Comparison of ENCODE assay signal across 33 cellular contexts in genomic region chr3:16395229-16395628, GRCh38.
"Had no signal": no experiment of that assay in that cellular context is flagged by ENCODE, and none has a peak within 500 bp of the region (broad histone marks: within the 10 kb centered on the region; RNA-seq: fewer than 3 reads in every experiment).

No MANE protein-coding gene starts in this region.

- H3K9ac ChIP-seq: neural progenitor cell had no signal

- H3K27ac ChIP-seq: left lung, neural progenitor cell, neutrophil, ovary, skin epidermis, stomach, testis, transverse colon, upper lobe of left lung, vagina had no signal

- H3K36me3 Mint-ChIP-seq: natural killer cell, neural progenitor cell had no signal

- H3K4me3 ChIP-seq: left lung, lung, neural progenitor cell, ovary, skin epidermis, stomach, testis, thyroid gland, transverse colon, upper lobe of left lung, vagina had no signal

- H3K9me3 ChIP-seq: left lung, neutrophil, ovary, stomach, testis, thyroid gland, transverse colon, upper lobe of left lung, vagina had no signal

- ATAC-seq: left colon; left lung; natural killer cell; right cardiac atrium; sciatic nerve; stimulated activated naive B cell treated with anti-CD40 and anti-IgM and Interleukin-4, amounts not matched to agents 10 μg/mL and 1 μg/mL and 100 μg/mL, for 72 hours; stimulated activated naive CD8-positive, alpha-beta T cell treated with anti-CD3 and anti-CD28 coated beads, Interleukin-15, Interleukin-2, amounts not matched to agents 100 U/mL and 50 U/mL, for 24 hours had no signal

- H2AFZ ChIP-seq: neural progenitor cell had no signal

- H3K36me3 ChIP-seq: left lung, neural progenitor cell, neutrophil, ovary, stomach, thyroid gland, transverse colon, upper lobe of left lung, vagina had no signal

- H3K4me2 ChIP-seq: neural progenitor cell had no signal

- H3K4me1 ChIP-seq: neural progenitor cell had no signal

- H3K9me3 Mint-ChIP-seq: naive B cell, natural killer cell, neural progenitor cell had no signal

- H3K27ac Mint-ChIP-seq: mesothelial cell of epicardium; neural progenitor cell; progenitor cell of endocrine pancreas; stimulated activated naive B cell treated with anti-CD40 and anti-IgM and Interleukin-4, amounts not matched to agents 10 μg/mL and 1 μg/mL and 100 μg/mL, for 72 hours had no signal

- H3K27me3 Mint-ChIP-seq: naive B cell; stimulated activated naive B cell treated with anti-CD40 and anti-IgM and Interleukin-4, amounts not matched to agents 10 μg/mL and 1 μg/mL and 100 μg/mL, for 72 hours had no signal

- H3K27me3 ChIP-seq: left lung, neural progenitor cell, neutrophil, ovary, stomach, testis, thyroid gland, transverse colon, upper lobe of left lung, vagina had no signal

- H3K4me3 Mint-ChIP-seq: immature natural killer cell; mesothelial cell of epicardium; naive B cell; natural killer cell; nephron progenitor cell; neural progenitor cell; stimulated activated naive B cell treated with anti-CD40 and anti-IgM and Interleukin-4, amounts not matched to agents 10 μg/mL and 1 μg/mL and 100 μg/mL, for 72 hours had no signal

- DNase-seq: hypothalamus; immature natural killer cell; kidney; left colon; left lung; mesendoderm; naive B cell; natural killer cell; nephron progenitor cell; occipital lobe; ovary; retina; right cardiac atrium; stimulated activated CD4-positive, alpha-beta T cell treated with anti-CD3 and anti-CD28 coated beads, Interleukin-12 subunit alpha, Interleukin-12 subunit beta, amount 100 ng/mL, for 4 hours; stimulated activated CD4-positive, alpha-beta T cell treated with anti-CD3 and anti-CD28 coated beads, Interleukin-15, amount 100 ng/mL, for 24 hours; stimulated activated CD4-positive, alpha-beta T cell treated with anti-CD3 and anti-CD28 coated beads, Interleukin-2, amount 100 ng/mL, for 24 hours; stimulated activated CD4-positive, alpha-beta T cell treated with anti-CD3 and anti-CD28 coated beads, Interleukin-4, amount 100 ng/mL, for 1 hour; stimulated activated naive B cell treated with anti-CD40 and anti-IgM and Interleukin-4, amounts not matched to agents 10 μg/mL and 1 μg/mL and 100 μg/mL, for 72 hours; stimulated activated naive CD8-positive, alpha-beta T cell treated with anti-CD3 and anti-CD28 coated beads, Interleukin-15, Interleukin-2, amounts not matched to agents 100 U/mL and 50 U/mL, for 24 hours; stomach; testis; thyroid gland; transverse colon; upper lobe of left lung had no signal

- FAIRE-seq: islet of Langerhans, kidney had no signal
